ENCODE assay signal across 8 cellular contexts in genomic region chr13:45367358-45367757, GRCh38. TPM values are rescaled to one million over a fixed set of nuclear protein-coding genes. Genes with fewer than 3 reads are reported as not detected.
A peak's percentile ranks its signal among the peaks of the same experiment; 100 is the strongest.
DNase-seq lines count a peak whose midpoint lies in the region; ATAC-seq and TF ChIP-seq lines count a peak whose summit lies in the region.

No MANE protein-coding gene starts in this region.

- no peak overlapping the region for H3K14ac ChIP-seq in neuronal stem cell (ENCODE audit: low read length)

- no peak overlapping the region for H3K9ac ChIP-seq in neuronal stem cell (ENCODE audit: low read depth, low read length, poor library complexity)

- no peak overlapping the region for H2AK5ac ChIP-seq in neuronal stem cell (ENCODE audit: low read depth, low read length)

- H3K9me3 ChIP-seq in CD8-positive, alpha-beta T cell (ENCODE audit: low read length) = no peaks in the 10 kb centered on the region
- H3K9me3 ChIP-seq in neuronal stem cell (replicated peaks in 1 of 2; ENCODE audit: control insufficient read depth in 2 of 2, insufficient read depth in 1 of 2, low read depth in 1 of 2, low read length in 2 of 2) = peaks cover 2 to 25% of the 10 kb centered on the region in 2 donors

- no peaks in the 10 kb centered on the region for H3K79me1 ChIP-seq in neuronal stem cell (ENCODE audit: low read depth, low read length)

- no peak overlapping the region for H4K91ac ChIP-seq in neuronal stem cell (ENCODE audit: low read depth, low read length, poor library complexity)

- POLR2A ChIA-PET in CD8-positive, alpha-beta T cell (lab: Charles Lee) = interaction anchor here (0.6 to 3.9 kb wide), 8 partner anchors 11 to 1301 kb away, joined by 3 to 28 read pairs (median 6); partner anchors contain the start of genes COG3, GTF2F2, SLC25A30 and TPT1

- H3K36me3 ChIP-seq in CD8-positive, alpha-beta T cell (ENCODE audit: insufficient read depth, low read length) = no peaks in the 10 kb centered on the region
- H3K36me3 ChIP-seq in neuronal stem cell (replicated peaks in 1 of 2; ENCODE audit: control insufficient read depth in 2 of 2, insufficient read depth in 2 of 2, low read length in 2 of 2) = peaks cover 2 to 51% of the 10 kb centered on the region in 2 donors

- H3K4me1 Mint-ChIP-seq in CD8-positive, alpha-beta T cell (ENCODE audit: low read depth) = peaks cover 49% of the 10 kb centered on the region
- peaks cover 64% of the 10 kb centered on the region for H3K4me1 Mint-ChIP-seq in activated naive CD4-positive, alpha-beta T cell treated with anti-CD3 and anti-CD28 coated beads, Interleukin-2, amount 50 U/mL, for 24 hours
- H3K4me1 Mint-ChIP-seq in immature natural killer cell = peaks cover 46 to 47% of the 10 kb centered on the region in 2 donors

- WGBS in neuronal stem cell (ENCODE audit: extremely low coverage in 2 of 2, insufficient read length in 2 of 2, insufficient replicate concordance in 1 of 2), 2 donors = 100% methylated on average over 1 of the region's 2 CpGs; no CpG with 5 or more reads in 1 of the 2 donors

- DNase-seq in CD8-positive, alpha-beta T cell = peak; percentile 71 to 98 (median 85)
- peak; percentile 63 to 73 (median 67) for DNase-seq in immature natural killer cell
- peak; percentile 59 to 80 for DNase-seq in stimulated activated CD8-positive, alpha-beta memory T cell treated with anti-CD3 and anti-CD28 coated beads, Interleukin-4, amount 100 ng/mL, for 1 hour (ENCODE audit: low read depth in 2 of 2, low spot score in 1 of 2)
- DNase-seq in neuronal stem cell (ENCODE audit: low spot score) = no peak

- no peak overlapping the region for H2AFZ ChIP-seq in neuronal stem cell (ENCODE audit: low read length)

- H3K36me3 Mint-ChIP-seq in CD8-positive, alpha-beta T cell = peaks cover 19% of the 10 kb centered on the region
- peaks cover 11% of the 10 kb centered on the region for H3K36me3 Mint-ChIP-seq in activated naive CD4-positive, alpha-beta T cell treated with anti-CD3 and anti-CD28 coated beads, Interleukin-2, amount 50 U/mL, for 24 hours
- H3K36me3 Mint-ChIP-seq in immature natural killer cell = peaks cover 5 to 19% (median 11%) of the 10 kb centered on the region in 3 donors

- H3K27me3 ChIP-seq in CD8-positive, alpha-beta T cell (ENCODE audit: insufficient read depth, low read length) = no peaks in the 10 kb centered on the region
- no peaks in the 10 kb centered on the region for H3K27me3 ChIP-seq in neuronal stem cell (ENCODE audit: control insufficient read depth in 3 of 3, insufficient read depth in 3 of 3, low read depth in 1 of 3, low read length in 3 of 3)

- no peak overlapping the region for H3K23ac ChIP-seq in neuronal stem cell (ENCODE audit: low read depth, low read length, poor library complexity)

- no peak overlapping the region for H3K27ac ChIP-seq in CD8-positive, alpha-beta T cell (ENCODE audit: low read depth, low read length)
- H3K27ac ChIP-seq in neuronal stem cell (replicated peaks; ENCODE audit: low read length) = no peak overlapping the region

- TF ChIP-seq CTCF in CD8-positive, alpha-beta T cell (IDR thresholded peaks at IDR 0.05) = no peak

- H4K8ac ChIP-seq in neuronal stem cell (ENCODE audit: low read depth, low read length) = no peak overlapping the region

- H2BK5ac ChIP-seq in neuronal stem cell (ENCODE audit: low read length) = no peak overlapping the region

- H2BK15ac ChIP-seq in neuronal stem cell (ENCODE audit: low read length) = no peak overlapping the region

- H3K27ac Mint-ChIP-seq in CD8-positive, alpha-beta T cell = peak overlapping the region; percentile 89
- H3K27ac Mint-ChIP-seq in activated naive CD4-positive, alpha-beta T cell treated with anti-CD3 and anti-CD28 coated beads, Interleukin-2, amount 50 U/mL, for 24 hours = peak overlapping the region; percentile 80
- peak overlapping the region; percentile 80 to 93 (median 82) for H3K27ac Mint-ChIP-seq in immature natural killer cell

- intact Hi-C loops in CD8-positive, alpha-beta T cell (cut with DNase I, micrococcal nuclease) = loop anchor here (1.0 to 5.0 kb wide), 5 partner anchors 26 to 97 kb away; partner anchors contain the start of genes COG3 (in 2 of the 2) and TPT1 (in 2 of the 2)

- peak; percentile 98 for ATAC-seq in CD8-positive, alpha-beta T cell
- ATAC-seq in GM19463 (IDR thresholded peaks at IDR 0.05; ENCODE audit: unreplicated experiment) = peak; percentile 99
- peak; percentile 96 for ATAC-seq in HG03469 (IDR thresholded peaks at IDR 0.05; ENCODE audit: unreplicated experiment)
- peak; percentile 86 for ATAC-seq in SK-N-SH treated with all-trans-retinoic acid at 6 μM for 48 hours

- no peak overlapping the region for H2BK120ac ChIP-seq in neuronal stem cell (ENCODE audit: low read depth, low read length)

- no peak overlapping the region for H3K4ac ChIP-seq in neuronal stem cell (ENCODE audit: low read length)

- peaks cover 27% of the 10 kb centered on the region for H3K4me1 ChIP-seq in CD8-positive, alpha-beta T cell (ENCODE audit: insufficient read depth, low read length)
- H3K4me1 ChIP-seq in neuronal stem cell (ENCODE audit: control insufficient read depth in 2 of 2, insufficient read depth in 1 of 2, low read depth in 1 of 2, low read length in 2 of 2) = peaks cover 0 to under 1% of the 10 kb centered on the region in 2 donors

- H3K18ac ChIP-seq in neuronal stem cell (ENCODE audit: low read length) = no peak overlapping the region

- H3K27me3 Mint-ChIP-seq in CD8-positive, alpha-beta T cell (ENCODE audit: low read depth) = no peaks in the 10 kb centered on the region
- no peaks in the 10 kb centered on the region for H3K27me3 Mint-ChIP-seq in activated naive CD4-positive, alpha-beta T cell treated with anti-CD3 and anti-CD28 coated beads, Interleukin-2, amount 50 U/mL, for 24 hours
- peaks cover 2 to 4% (median 2%) of the 10 kb centered on the region in 3 donors for H3K27me3 Mint-ChIP-seq in immature natural killer cell (ENCODE audit: low read depth in 3 of 3)

- CTCF ChIA-PET in CD8-positive, alpha-beta T cell (lab: Charles Lee) = interaction anchor here (0.6 to 1.7 kb wide), 4 partner anchors 19 to 321 kb away, joined by 3 to 5 read pairs (median 3); no protein-coding TSS in a partner anchor

- H2BK12ac ChIP-seq in neuronal stem cell (ENCODE audit: low read length) = no peak overlapping the region

- H3K9me3 Mint-ChIP-seq in CD8-positive, alpha-beta T cell = no peaks in the 10 kb centered on the region
- H3K9me3 Mint-ChIP-seq in activated naive CD4-positive, alpha-beta T cell treated with anti-CD3 and anti-CD28 coated beads, Interleukin-2, amount 50 U/mL, for 24 hours = peaks cover 7% of the 10 kb centered on the region
- H3K9me3 Mint-ChIP-seq in immature natural killer cell = no peaks in the 10 kb centered on the region

- peak overlapping the region; percentile 40 for H3K4me3 Mint-ChIP-seq in CD8-positive, alpha-beta T cell
- peak overlapping the region; percentile 65 for H3K4me3 Mint-ChIP-seq in activated naive CD4-positive, alpha-beta T cell treated with anti-CD3 and anti-CD28 coated beads, Interleukin-2, amount 50 U/mL, for 24 hours
- H3K4me3 Mint-ChIP-seq in immature natural killer cell = peak overlapping the region; percentile 6 to 81 (median 60)

- no peak overlapping the region for H3K4me2 ChIP-seq in neuronal stem cell (ENCODE audit: insufficient read depth, low read length, poor library complexity, severe bottlenecking)

- H3K4me3 ChIP-seq in CD8-positive, alpha-beta T cell (ENCODE audit: low read depth, low read length) = no peak overlapping the region
- no peak overlapping the region for H3K4me3 ChIP-seq in neuronal stem cell (ENCODE audit: low read length in 2 of 2)

TF ChIP-seq in SK-N-SH treated with all-trans-retinoic acid at 6 μM for 48 hours, 23 proteins besides CTCF, POLR2A, EP300 and RAD21 (continues in another document):
- TF ChIP-seq GLIS3 (CRISPR knock-in tag; IDR thresholded peaks at IDR 0.05) (no peak), ZNF70 (CRISPR knock-in tag; IDR thresholded peaks at IDR 0.05) (no peak), ARNTL (CRISPR knock-in tag; IDR thresholded peaks at IDR 0.05; ENCODE audit: borderline replicate concordance, low read depth) (no peak), CSDC2 (CRISPR knock-in tag; IDR thresholded peaks at IDR 0.05) (no peak), PPARA (CRISPR knock-in tag; IDR thresholded peaks at IDR 0.05; ENCODE audit: borderline replicate concordance) (no peak), ISL1 (CRISPR knock-in tag; IDR thresholded peaks at IDR 0.05) (no peak), ESRRG (CRISPR knock-in tag; IDR thresholded peaks at IDR 0.05) (no peak), OSR1 (CRISPR knock-in tag; IDR thresholded peaks at IDR 0.05) (no peak), CREB5 (CRISPR knock-in tag; IDR thresholded peaks at IDR 0.05; ENCODE audit: low read depth) (no peak), CSRNP3 (CRISPR knock-in tag; IDR thresholded peaks at IDR 0.05) (no peak), ZFP30 (CRISPR knock-in tag; IDR thresholded peaks at IDR 0.05) (no peak)

RNA-seq across cellular contexts. Expression of gene TPT1, which starts 26.4 kb away (rescaled TPM):
- total RNA-seq in CD8-positive, alpha-beta T cell = 1,000 to 10,000 TPM; 8,260 to 8,503 TPM
- 1,000 to 10,000 TPM; 1,111 to 3,245 (median 1,774) TPM for polyA plus RNA-seq in immature natural killer cell
- 2,914 TPM for polyA plus RNA-seq in neuronal stem cell (2013, experiment 1 of 2)
- polyA plus RNA-seq in neuronal stem cell (2013, experiment 2 of 2) = 3,114 TPM

RNA-seq across cellular contexts. Expression of gene SLC25A30, which starts 50.8 kb away (rescaled TPM):
- 10 to 100 TPM; 37.7 to 40.5 TPM for total RNA-seq in CD8-positive, alpha-beta T cell
- polyA plus RNA-seq in immature natural killer cell = 1 to 10 TPM in 2 of 3 donors, under 1 TPM in 1; 0.77 to 2.0 (median 1.5) TPM
- 8.0 TPM for polyA plus RNA-seq in neuronal stem cell (2013, experiment 1 of 2)
- polyA plus RNA-seq in neuronal stem cell (2013, experiment 2 of 2) = 9.0 TPM
